21 cellular contexts compared by ENCODE assay signal in genomic region chr16:6008656-6009055, GRCh38.
A peak's percentile ranks its signal among the peaks of the same experiment; 100 is the strongest.
DNase-seq lines count a peak whose midpoint lies in the region; ATAC-seq and TF ChIP-seq lines count a peak whose summit lies in the region.
"Had no signal": no experiment of that assay in that cellular context is flagged by ENCODE, and none has a peak within 500 bp of the region (broad histone marks: within the 10 kb centered on the region; RNA-seq: fewer than 3 reads in every experiment).

No MANE protein-coding gene starts in this region.

- DNase-seq in DMS153 (lab: John Stamatoyannopoulos, UW) (peak; percentile 13), DMS79 (lab: John Stamatoyannopoulos, UW) (peak; percentile 59), NCI-H2029 (lab: John Stamatoyannopoulos, UW) (peak; percentile 16), left colon (no peak), posterior cingulate gyrus (no peak), erythroblast (lab: John Stamatoyannopoulos, UW) (no peak), endothelial cell (ENCODE audit: low spot score) (no peak)
- DNase-seq: 8988T; ACHN; AML-193; BE2C; Calu3; CD4-positive, alpha-beta T cell; CD8-positive, alpha-beta memory T cell; COR-L47; DND-41; GOT3; HFFc6 had no signal

- no peak for TF ChIP-seq CTCF in endothelial cell (IDR thresholded peaks at IDR 0.05; ENCODE audit: unreplicated experiment)

- H3K27me3 Mint-ChIP-seq in endothelial cell (ENCODE audit: unreplicated experiment), result peaks cover 4% of the 10 kb centered on the region
- H3K27me3 Mint-ChIP-seq: CD4-positive, alpha-beta T cell; CD8-positive, alpha-beta memory T cell had no signal

- intact Hi-C loops in left colon (cut with DNase I, micrococcal nuclease), result no loop called here
- intact Hi-C loops in posterior cingulate gyrus (cut with DNase I), result no loop called here

- H3K27ac Mint-ChIP-seq in endothelial cell (ENCODE audit: unreplicated experiment), result no peak overlapping the region
- H3K27ac Mint-ChIP-seq: CD14-positive monocyte; CD4-positive, alpha-beta T cell; CD8-positive, alpha-beta memory T cell; HFFc6 had no signal

- no peaks in the 10 kb centered on the region for H3K4me1 Mint-ChIP-seq in endothelial cell (ENCODE audit: unreplicated experiment)
- H3K4me1 Mint-ChIP-seq: CD14-positive monocyte; CD8-positive, alpha-beta memory T cell had no signal

- peak; percentile 61 for ATAC-seq in left colon
- no peak for ATAC-seq in HG03571 (IDR thresholded peaks at IDR 0.05; ENCODE audit: unreplicated experiment)
- ATAC-seq: A549 had no signal

- H3K4me3 Mint-ChIP-seq in endothelial cell (ENCODE audit: unreplicated experiment), result no peak overlapping the region
- H3K4me3 Mint-ChIP-seq: CD14-positive monocyte; CD4-positive, alpha-beta T cell; CD8-positive, alpha-beta memory T cell; HFFc6 had no signal

- TF ChIP-seq POLR2A in erythroblast (IDR thresholded peaks at IDR 0.05; ENCODE audit: low read length), result no peak

- H3K9me3 Mint-ChIP-seq in endothelial cell (ENCODE audit: unreplicated experiment), result no peaks in the 10 kb centered on the region

- no peaks in the 10 kb centered on the region for H3K36me3 Mint-ChIP-seq in endothelial cell (ENCODE audit: low read depth, unreplicated experiment)
- H3K36me3 Mint-ChIP-seq: CD14-positive monocyte; CD8-positive, alpha-beta memory T cell had no signal

Comparison
In these comparisons a context has a peak if more than half of its experiments do, and no peak if none do; other contexts are left out.
1. DNase-seq: peak in DMS153 (single experiment), DMS79 (single experiment) and NCI-H2029 (single experiment); none in left colon (0 of 2), posterior cingulate gyrus (0 of 10), erythroblast (0 of 2) and endothelial cell (single experiment).